Comparison of ENCODE assay signal across 26 cellular contexts in genomic region chr3:147415819-147416218, GRCh38. TPM values are rescaled to one million over a fixed set of nuclear protein-coding genes. Genes with fewer than 3 reads are reported as not detected.
DNase-seq lines count a peak whose midpoint lies in the region; ATAC-seq and TF ChIP-seq lines count a peak whose summit lies in the region.
"Had no signal": no experiment of that assay in that cellular context is flagged by ENCODE, and none has a peak within 500 bp of the region (broad histone marks: within the 10 kb centered on the region; RNA-seq: fewer than 3 reads in every experiment).

No MANE protein-coding gene starts in this region.

- peak overlapping the region; percentile 59 for H3K9ac ChIP-seq in neural cell (ENCODE audit: low read length)

- POLR2A ChIA-PET in AG04450 (lab: Yijun Ruan, JAX) = no interaction called here

- H3K9me3 ChIP-seq in AG04450 (ENCODE audit: control insufficient read depth, insufficient read depth, low read length) (peaks cover 21% of the 10 kb centered on the region), neural cell (ENCODE audit: low read length) (no peaks in the 10 kb centered on the region)
- H3K9me3 ChIP-seq: prostate gland, vagina had no signal

- no peak for DNase-seq in AG04450 (ENCODE audit: low read depth, low spot score)
- no peak for DNase-seq in HFFc6
- DNase-seq in NCI-H1105 treated with DMSO at 0.1 percent for 48 hours (lab: John Stamatoyannopoulos, UW) = no peak
- DNase-seq in effector CD4-positive, alpha-beta T cell = no peak
- DNase-seq in progenitor cell of endocrine pancreas (ENCODE audit: low spot score, unreplicated experiment) = no peak
- DNase-seq: activated naive CD8-positive, alpha-beta T cell treated with anti-CD3 and anti-CD28 coated beads, Interleukin-2, amount 10 ng/mL, durations not matched to agents 7 days and 5 days; DMS79; heart right ventricle; left colon; natural killer cell; NCI-H2171; NCI-H524; RPMI8226; stimulated activated CD4-positive, alpha-beta T cell treated with anti-CD3 and anti-CD28 coated beads, Interleukin-2, amount 100 ng/mL, for 24 hours; T-helper 9 cell had no signal

- CTCF ChIA-PET in AG04450 (lab: Charles Lee) = no interaction called here

- no peak for TF ChIP-seq EP300 in neural cell (conservative IDR thresholded peaks at IDR 0.05; ENCODE audit: poor library complexity, severe bottlenecking)

- H3K27me3 ChIP-seq in AG04450 (ENCODE audit: control insufficient read depth, insufficient read depth, low read length) (peaks cover 90% of the 10 kb centered on the region), neural cell (ENCODE audit: insufficient read depth, low read depth, low read length) (peaks cover 19% of the 10 kb centered on the region)

- TF ChIP-seq RAD21 in neural cell (conservative IDR thresholded peaks at IDR 0.05) = peak; percentile 43

- peak overlapping the region; percentile 83 for H3K4me2 ChIP-seq in neural cell (ENCODE audit: low read length)

- H3K27ac ChIP-seq in AG04450 (ENCODE audit: low read depth, low read length) = no peak overlapping the region
- H3K27ac ChIP-seq in neural cell (ENCODE audit: low read length) = peak overlapping the region; percentile 67
- H3K27ac ChIP-seq: heart right ventricle, prostate gland, SK-N-MC, skin epidermis, vagina had no signal

- no peaks in the 10 kb centered on the region for H3K9me2 ChIP-seq in neural cell (ENCODE audit: insufficient read depth, low read length)

- peaks cover 99% of the 10 kb centered on the region for H3K79me2 ChIP-seq in neural cell (replicated peaks; ENCODE audit: insufficient read depth, low read length)

- H3K36me3 Mint-ChIP-seq in HFFc6 (ENCODE audit: low read depth) (peaks cover 5% of the 10 kb centered on the region; the same call in 1 of the 2 replicates), brain (peaks cover 48% of the 10 kb centered on the region), progenitor cell of endocrine pancreas (ENCODE audit: insufficient read depth) (no peaks in the 10 kb centered on the region)

- H3F3A ChIP-seq in neural cell (ENCODE audit: insufficient read depth, low read length, poor library complexity, severe bottlenecking) = peaks cover 10% of the 10 kb centered on the region

- peak; percentile 20; the same call in 1 of the 2 replicates for TF ChIP-seq CTCF in AG04450 (IDR thresholded peaks at IDR 0.05; ENCODE audit: low read depth, low read length)
- peak; percentile 63; the same call in 1 of the 2 replicates for TF ChIP-seq CTCF in HFFc6 (IDR thresholded peaks at IDR 0.05)
- TF ChIP-seq CTCF in brain (conservative IDR thresholded peaks at IDR 0.05) = no peak
- TF ChIP-seq CTCF in neural cell (IDR thresholded peaks at IDR 0.05; ENCODE audit: poor library complexity, severe bottlenecking) = peak; percentile 59
- TF ChIP-seq CTCF in progenitor cell of endocrine pancreas (IDR thresholded peaks at IDR 0.05; ENCODE audit: unreplicated experiment) = no peak

- no peaks in the 10 kb centered on the region for H4K20me1 ChIP-seq in neural cell (ENCODE audit: insufficient read depth)

- peaks cover 29% of the 10 kb centered on the region for H3K4me1 Mint-ChIP-seq in HFFc6 (ENCODE audit: low read depth)
- H3K4me1 Mint-ChIP-seq in brain = peaks cover 77% of the 10 kb centered on the region
- H3K4me1 Mint-ChIP-seq in progenitor cell of endocrine pancreas (ENCODE audit: low read depth) = peaks cover 8% of the 10 kb centered on the region

- peaks cover 34% of the 10 kb centered on the region for H3K27me3 Mint-ChIP-seq in HFFc6 (ENCODE audit: insufficient read depth)
- H3K27me3 Mint-ChIP-seq in brain = peaks cover 95% of the 10 kb centered on the region
- peaks cover 98% of the 10 kb centered on the region for H3K27me3 Mint-ChIP-seq in progenitor cell of endocrine pancreas

- no peak overlapping the region for H2AFZ ChIP-seq in neural cell (ENCODE audit: low read depth, low read length)

- H3K36me3 ChIP-seq in neural cell (ENCODE audit: insufficient read depth, low read length) = no peaks in the 10 kb centered on the region
- H3K36me3 ChIP-seq: heart right ventricle, prostate gland, vagina had no signal

- H3K9me3 Mint-ChIP-seq in HFFc6 (peaks cover 4% of the 10 kb centered on the region; the same call in 1 of the 2 replicates), brain (peaks cover 2 to 32% (median 9%) of the 10 kb centered on the region in 5 experiments), progenitor cell of endocrine pancreas (ENCODE audit: low read depth) (no peaks in the 10 kb centered on the region)

- no peak overlapping the region for H3K4me3 ChIP-seq in AG04450 (ENCODE audit: low read depth, low read length)
- peak overlapping the region; percentile 92 for H3K4me3 ChIP-seq in neural cell (ENCODE audit: low read length)
- H3K4me3 ChIP-seq: heart right ventricle, K562, prostate gland, SK-N-MC, skin epidermis, vagina had no signal

- ATAC-seq in GM21528 (IDR thresholded peaks at IDR 0.05; ENCODE audit: low FRiP score, unreplicated experiment) = no peak
- ATAC-seq: heart right ventricle; K562; left colon; natural killer cell; stimulated activated effector memory CD8-positive, alpha-beta T cell treated with anti-CD3 and anti-CD28 coated beads, Interleukin-12 subunit alpha, Interleukin-12 subunit beta, amount 100 ng/mL, for 72 hours had no signal

- H3K27ac Mint-ChIP-seq in HFFc6 (no peak overlapping the region), brain (peak overlapping the region in 3 of 5 experiments; percentile 97 to 99 (median 99)), progenitor cell of endocrine pancreas (no peak overlapping the region)
- H3K27ac Mint-ChIP-seq: activated naive CD8-positive, alpha-beta T cell treated with anti-CD3 and anti-CD28 coated beads, Interleukin-2, amount 10 ng/mL, durations not matched to agents 7 days and 5 days; natural killer cell; stimulated activated effector memory CD8-positive, alpha-beta T cell treated with anti-CD3 and anti-CD28 coated beads, Interleukin-12 subunit alpha, Interleukin-12 subunit beta, amount 100 ng/mL, for 72 hours had no signal

- H3K4me3 Mint-ChIP-seq in HFFc6 (no peak overlapping the region), brain (peak overlapping the region in 4 of 5 experiments; percentile 77 to 98 (median 89)), progenitor cell of endocrine pancreas (ENCODE audit: low read depth) (no peak overlapping the region)
- H3K4me3 Mint-ChIP-seq: activated naive CD8-positive, alpha-beta T cell treated with anti-CD3 and anti-CD28 coated beads, Interleukin-2, amount 10 ng/mL, durations not matched to agents 7 days and 5 days; natural killer cell; stimulated activated effector memory CD8-positive, alpha-beta T cell treated with anti-CD3 and anti-CD28 coated beads, Interleukin-12 subunit alpha, Interleukin-12 subunit beta, amount 100 ng/mL, for 72 hours had no signal

TF ChIP-seq in neural cell, 6 proteins besides CTCF, POLR2A, EP300 and RAD21:
- TF ChIP-seq SMC3 (conservative IDR thresholded peaks at IDR 0.05; ENCODE audit: poor library complexity) (peak; percentile 55), MXI1 (conservative IDR thresholded peaks at IDR 0.05; ENCODE audit: poor library complexity, severe bottlenecking) (no peak)

RNA-seq across cellular contexts. Expression of gene ZIC1, which starts 6.7 kb away (rescaled TPM):
- polyA plus RNA-seq in AG04450 (2011; rRNA removed) (not detected in 2 replicates), brain (ENCODE audit: insufficient read depth, low read depth, low replicate concordance) (13.4 TPM), neural cell (134 and 183 TPM in 2 replicates)
- polyA minus RNA-seq in AG04450 (2011; rRNA and poly(A)+ RNA removed) = not detected in 2 replicates
- 1 to 10 TPM in 1 of 6 experiments, under 1 TPM in 5; 0.43 to 1.0 (median 0.57) TPM for total RNA-seq in HFFc6 (2021; fragmentation: NEBNext Ultra II Directional; extraction: Animal tissue kit (Norgen Biotek cat#: 25700))
- polyA minus RNA-seq in neural cell = 166 and 196 TPM in 2 replicates
- 0.40 and 0.77 TPM in 2 replicates for total RNA-seq in progenitor cell of endocrine pancreas
- total RNA-seq: activated naive CD8-positive, alpha-beta T cell treated with anti-CD3 and anti-CD28 coated beads, Interleukin-2, amount 10 ng/mL, durations not matched to agents 7 days and 5 days; endothelial cell of umbilical vein; heart right ventricle; left colon; mesenteric fat pad; natural killer cell; prostate gland; vagina had no signal
- polyA plus RNA-seq: endothelial cell of umbilical vein, heart right ventricle had no signal

RNA-seq across cellular contexts. Expression of gene ZIC4, which starts 9.5 kb away (rescaled TPM):
- polyA plus RNA-seq in AG04450 (2011; rRNA removed) (not detected in 2 replicates), brain (ENCODE audit: insufficient read depth, low read depth, low replicate concordance) (0.49 TPM), neural cell (8.1 and 8.6 TPM in 2 replicates)
- not detected in 2 replicates for polyA minus RNA-seq in AG04450 (2011; rRNA and poly(A)+ RNA removed)
- under 1 TPM; 0.28 to 0.58 (median 0.49) TPM for total RNA-seq in HFFc6 (2021; fragmentation: NEBNext Ultra II Directional; extraction: Animal tissue kit (Norgen Biotek cat#: 25700))
- polyA minus RNA-seq in neural cell = 7.5 and 9.5 TPM in 2 replicates
- not detected in 2 replicates for total RNA-seq in progenitor cell of endocrine pancreas
- total RNA-seq: activated naive CD8-positive, alpha-beta T cell treated with anti-CD3 and anti-CD28 coated beads, Interleukin-2, amount 10 ng/mL, durations not matched to agents 7 days and 5 days; endothelial cell of umbilical vein; heart right ventricle; K562; left colon; mesenteric fat pad; natural killer cell; prostate gland; vagina had no signal
- polyA plus RNA-seq: endothelial cell of umbilical vein, heart right ventricle, K562 had no signal

Comparison
In these comparisons a context has a peak if more than half of its experiments do, and no peak if none do; other contexts are left out.
1. CTCF ChIP-seq: peak in AG04450 (single experiment), HFFc6 (single experiment) and neural cell (single experiment); none in brain (0 of 2) and progenitor cell of endocrine pancreas (single experiment).
2. H3K27ac Mint-ChIP-seq: peak in brain (3 of 5); none in HFFc6 (single experiment) and progenitor cell of endocrine pancreas (single experiment).
3. H3K4me3 Mint-ChIP-seq: peak in brain (4 of 5); none in HFFc6 (single experiment) and progenitor cell of endocrine pancreas (single experiment).
4. RNA of gene ZIC1, which starts 6.7 kb away (polyA plus RNA-seq): 134 to 183 TPM in neural cell and 13.4 TPM in brain (single experiment); not detected in AG04450; every median in the first group is over 10 times any median in the second.